1 cellular context compared by ENCODE assay signal in the genomic region with DNA sequence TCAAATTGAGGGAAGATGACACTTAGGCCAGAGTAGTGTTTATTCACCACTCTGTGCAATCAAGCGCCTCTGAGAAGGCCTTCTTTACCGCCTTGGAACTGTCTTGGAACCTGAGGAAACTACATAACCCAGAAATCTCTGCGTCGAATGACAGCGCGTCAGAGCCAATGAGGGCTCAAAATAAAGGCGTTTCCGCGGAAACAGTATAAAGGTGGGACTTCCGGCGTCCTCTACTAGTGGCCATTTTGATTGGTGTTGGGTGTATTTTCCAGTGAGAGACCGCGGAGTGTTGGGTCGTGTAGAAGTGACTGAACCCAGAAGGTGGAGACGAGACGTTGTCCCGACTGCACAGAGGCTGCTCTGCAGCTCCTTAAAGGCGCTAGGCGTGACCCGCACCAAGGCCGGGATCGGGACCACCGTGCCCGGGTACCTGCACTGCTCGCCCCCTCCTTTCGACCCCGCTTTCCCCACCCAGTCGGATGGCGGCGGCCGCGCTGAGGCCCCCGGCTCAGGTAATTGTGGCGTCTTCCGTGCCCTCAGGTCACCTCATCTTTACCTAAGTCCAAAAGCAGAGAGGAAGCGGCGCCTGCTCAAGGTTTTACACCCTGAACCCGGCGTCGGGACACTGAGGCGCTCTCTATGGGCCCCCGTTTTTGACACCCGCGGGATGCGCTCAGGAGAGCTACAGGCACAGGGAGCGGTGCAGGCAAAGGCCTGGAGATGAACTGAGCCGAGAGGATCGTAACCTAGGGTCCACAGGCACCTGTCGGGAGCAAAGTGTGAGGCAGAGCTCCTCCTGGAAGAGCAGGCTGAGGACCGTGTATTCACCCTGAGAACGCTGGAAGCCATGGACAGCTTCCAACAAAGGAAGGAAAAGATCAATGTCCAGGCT.
TF ChIP-seq lines count a peak whose summit lies in the region.

A gene (plus strand): TSS at position 236 of the 892 bp plus-strand sequence. CDS start 244 bp downstream, at position 480.

TF ChIP-seq in HepG2, 621 proteins besides CTCF, POLR2A, EP300 and RAD21 (continued from another document and continues in another):
- TF ChIP-seq MYC (CRISPR knock-in tag; IDR thresholded peaks at IDR 0.05; ENCODE audit: borderline replicate concordance) (peak; percentile 59; the same call in 1 of the 2 replicates), ARHGAP35 (CRISPR knock-in tag; IDR thresholded peaks at IDR 0.05; ENCODE audit: borderline replicate concordance) (peak; percentile 18; the same call in 1 of the 2 replicates), ZNF75D (CRISPR knock-in tag; IDR thresholded peaks at IDR 0.05; ENCODE audit: borderline replicate concordance) (no peak), ZFX (CRISPR knock-in tag; IDR thresholded peaks at IDR 0.05; ENCODE audit: low read depth) (peak; percentile 66), RARA (CRISPR knock-in tag; IDR thresholded peaks at IDR 0.05) (0 out of 2 replicates have a peak, but pooled peaks have one; percentile 6), NRL (CRISPR knock-in tag; IDR thresholded peaks at IDR 0.05; ENCODE audit: borderline replicate concordance) (peak; percentile 78; the same call in 1 of the 2 replicates), HDAC1 (CRISPR knock-in tag; IDR thresholded peaks at IDR 0.05) (peak; percentile 48), ZFP90 (CRISPR knock-in tag; IDR thresholded peaks at IDR 0.05; ENCODE audit: borderline replicate concordance) (peak; percentile 73; the same call in 1 of the 2 replicates), CBFB (CRISPR knock-in tag; IDR thresholded peaks at IDR 0.05) (no peak), ZNF530 (CRISPR knock-in tag; IDR thresholded peaks at IDR 0.05; ENCODE audit: low read depth) (no peak), HDAC2 (CRISPR knock-in tag; IDR thresholded peaks at IDR 0.05) (peak; percentile 35; the same call in 1 of the 2 replicates), KAT8 (CRISPR knock-in tag; IDR thresholded peaks at IDR 0.05) (peak; percentile 81), WIZ (CRISPR knock-in tag; IDR thresholded peaks at IDR 0.05) (0 out of 2 replicates have a peak, but pooled peaks have one; percentile 19), ZNF383 (CRISPR knock-in tag; IDR thresholded peaks at IDR 0.05; ENCODE audit: borderline replicate concordance) (no peak), ZNF547 (CRISPR knock-in tag; IDR thresholded peaks at IDR 0.05) (peak; percentile 80), ZNF44 (CRISPR knock-in tag; IDR thresholded peaks at IDR 0.05) (0 out of 2 replicates have a peak, but pooled peaks have one; percentile 70)
- TF ChIP-seq, protein P1, sequence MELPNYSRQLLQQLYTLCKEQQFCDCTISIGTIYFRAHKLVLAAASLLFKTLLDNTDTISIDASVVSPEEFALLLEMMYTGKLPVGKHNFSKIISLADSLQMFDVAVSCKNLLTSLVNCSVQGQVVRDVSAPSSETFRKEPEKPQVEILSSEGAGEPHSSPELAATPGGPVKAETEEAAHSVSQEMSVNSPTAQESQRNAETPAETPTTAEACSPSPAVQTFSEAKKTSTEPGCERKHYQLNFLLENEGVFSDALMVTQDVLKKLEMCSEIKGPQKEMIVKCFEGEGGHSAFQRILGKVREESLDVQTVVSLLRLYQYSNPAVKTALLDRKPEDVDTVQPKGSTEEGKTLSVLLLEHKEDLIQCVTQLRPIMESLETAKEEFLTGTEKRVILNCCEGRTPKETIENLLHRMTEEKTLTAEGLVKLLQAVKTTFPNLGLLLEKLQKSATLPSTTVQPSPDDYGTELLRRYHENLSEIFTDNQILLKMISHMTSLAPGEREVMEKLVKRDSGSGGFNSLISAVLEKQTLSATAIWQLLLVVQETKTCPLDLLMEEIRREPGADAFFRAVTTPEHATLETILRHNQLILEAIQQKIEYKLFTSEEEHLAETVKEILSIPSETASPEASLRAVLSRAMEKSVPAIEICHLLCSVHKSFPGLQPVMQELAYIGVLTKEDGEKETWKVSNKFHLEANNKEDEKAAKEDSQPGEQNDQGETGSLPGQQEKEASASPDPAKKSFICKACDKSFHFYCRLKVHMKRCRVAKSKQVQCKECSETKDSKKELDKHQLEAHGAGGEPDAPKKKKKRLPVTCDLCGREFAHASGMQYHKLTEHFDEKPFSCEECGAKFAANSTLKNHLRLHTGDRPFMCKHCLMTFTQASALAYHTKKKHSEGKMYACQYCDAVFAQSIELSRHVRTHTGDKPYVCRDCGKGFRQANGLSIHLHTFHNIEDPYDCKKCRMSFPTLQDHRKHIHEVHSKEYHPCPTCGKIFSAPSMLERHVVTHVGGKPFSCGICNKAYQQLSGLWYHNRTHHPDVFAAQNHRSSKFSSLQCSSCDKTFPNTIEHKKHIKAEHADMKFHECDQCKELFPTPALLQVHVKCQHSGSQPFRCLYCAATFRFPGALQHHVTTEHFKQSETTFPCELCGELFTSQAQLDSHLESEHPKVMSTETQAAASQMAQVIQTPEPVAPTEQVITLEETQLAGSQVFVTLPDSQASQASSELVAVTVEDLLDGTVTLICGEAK (IDR thresholded peaks at IDR 0.05): peak; percentile 72
- TF ChIP-seq, protein P1 (CRISPR knock-in tag; IDR thresholded peaks at IDR 0.05): peak; percentile 44; the same call in 1 of the 2 replicates
- TF ChIP-seq, protein P2, sequence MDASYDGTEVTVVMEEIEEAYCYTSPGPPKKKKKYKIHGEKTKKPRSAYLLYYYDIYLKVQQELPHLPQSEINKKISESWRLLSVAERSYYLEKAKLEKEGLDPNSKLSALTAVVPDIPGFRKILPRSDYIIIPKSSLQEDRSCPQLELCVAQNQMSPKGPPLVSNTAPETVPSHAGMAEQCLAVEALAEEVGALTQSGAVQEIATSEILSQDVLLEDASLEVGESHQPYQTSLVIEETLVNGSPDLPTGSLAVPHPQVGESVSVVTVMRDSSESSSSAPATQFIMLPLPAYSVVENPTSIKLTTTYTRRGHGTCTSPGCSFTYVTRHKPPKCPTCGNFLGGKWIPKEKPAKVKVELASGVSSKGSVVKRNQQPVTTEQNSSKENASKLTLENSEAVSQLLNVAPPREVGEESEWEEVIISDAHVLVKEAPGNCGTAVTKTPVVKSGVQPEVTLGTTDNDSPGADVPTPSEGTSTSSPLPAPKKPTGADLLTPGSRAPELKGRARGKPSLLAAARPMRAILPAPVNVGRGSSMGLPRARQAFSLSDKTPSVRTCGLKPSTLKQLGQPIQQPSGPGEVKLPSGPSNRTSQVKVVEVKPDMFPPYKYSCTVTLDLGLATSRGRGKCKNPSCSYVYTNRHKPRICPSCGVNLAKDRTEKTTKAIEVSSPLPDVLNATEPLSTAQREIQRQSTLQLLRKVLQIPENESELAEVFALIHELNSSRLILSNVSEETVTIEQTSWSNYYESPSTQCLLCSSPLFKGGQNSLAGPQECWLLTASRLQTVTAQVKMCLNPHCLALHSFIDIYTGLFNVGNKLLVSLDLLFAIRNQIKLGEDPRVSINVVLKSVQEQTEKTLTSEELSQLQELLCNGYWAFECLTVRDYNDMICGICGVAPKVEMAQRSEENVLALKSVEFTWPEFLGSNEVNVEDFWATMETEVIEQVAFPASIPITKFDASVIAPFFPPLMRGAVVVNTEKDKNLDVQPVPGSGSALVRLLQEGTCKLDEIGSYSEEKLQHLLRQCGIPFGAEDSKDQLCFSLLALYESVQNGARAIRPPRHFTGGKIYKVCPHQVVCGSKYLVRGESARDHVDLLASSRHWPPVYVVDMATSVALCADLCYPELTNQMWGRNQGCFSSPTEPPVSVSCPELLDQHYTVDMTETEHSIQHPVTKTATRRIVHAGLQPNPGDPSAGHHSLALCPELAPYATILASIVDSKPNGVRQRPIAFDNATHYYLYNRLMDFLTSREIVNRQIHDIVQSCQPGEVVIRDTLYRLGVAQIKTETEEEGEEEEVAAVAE (CRISPR knock-in tag; IDR thresholded peaks at IDR 0.05; ENCODE audit: borderline replicate concordance): peak; percentile 76; the same call in 1 of the 2 replicates
- TF ChIP-seq, protein P3, sequence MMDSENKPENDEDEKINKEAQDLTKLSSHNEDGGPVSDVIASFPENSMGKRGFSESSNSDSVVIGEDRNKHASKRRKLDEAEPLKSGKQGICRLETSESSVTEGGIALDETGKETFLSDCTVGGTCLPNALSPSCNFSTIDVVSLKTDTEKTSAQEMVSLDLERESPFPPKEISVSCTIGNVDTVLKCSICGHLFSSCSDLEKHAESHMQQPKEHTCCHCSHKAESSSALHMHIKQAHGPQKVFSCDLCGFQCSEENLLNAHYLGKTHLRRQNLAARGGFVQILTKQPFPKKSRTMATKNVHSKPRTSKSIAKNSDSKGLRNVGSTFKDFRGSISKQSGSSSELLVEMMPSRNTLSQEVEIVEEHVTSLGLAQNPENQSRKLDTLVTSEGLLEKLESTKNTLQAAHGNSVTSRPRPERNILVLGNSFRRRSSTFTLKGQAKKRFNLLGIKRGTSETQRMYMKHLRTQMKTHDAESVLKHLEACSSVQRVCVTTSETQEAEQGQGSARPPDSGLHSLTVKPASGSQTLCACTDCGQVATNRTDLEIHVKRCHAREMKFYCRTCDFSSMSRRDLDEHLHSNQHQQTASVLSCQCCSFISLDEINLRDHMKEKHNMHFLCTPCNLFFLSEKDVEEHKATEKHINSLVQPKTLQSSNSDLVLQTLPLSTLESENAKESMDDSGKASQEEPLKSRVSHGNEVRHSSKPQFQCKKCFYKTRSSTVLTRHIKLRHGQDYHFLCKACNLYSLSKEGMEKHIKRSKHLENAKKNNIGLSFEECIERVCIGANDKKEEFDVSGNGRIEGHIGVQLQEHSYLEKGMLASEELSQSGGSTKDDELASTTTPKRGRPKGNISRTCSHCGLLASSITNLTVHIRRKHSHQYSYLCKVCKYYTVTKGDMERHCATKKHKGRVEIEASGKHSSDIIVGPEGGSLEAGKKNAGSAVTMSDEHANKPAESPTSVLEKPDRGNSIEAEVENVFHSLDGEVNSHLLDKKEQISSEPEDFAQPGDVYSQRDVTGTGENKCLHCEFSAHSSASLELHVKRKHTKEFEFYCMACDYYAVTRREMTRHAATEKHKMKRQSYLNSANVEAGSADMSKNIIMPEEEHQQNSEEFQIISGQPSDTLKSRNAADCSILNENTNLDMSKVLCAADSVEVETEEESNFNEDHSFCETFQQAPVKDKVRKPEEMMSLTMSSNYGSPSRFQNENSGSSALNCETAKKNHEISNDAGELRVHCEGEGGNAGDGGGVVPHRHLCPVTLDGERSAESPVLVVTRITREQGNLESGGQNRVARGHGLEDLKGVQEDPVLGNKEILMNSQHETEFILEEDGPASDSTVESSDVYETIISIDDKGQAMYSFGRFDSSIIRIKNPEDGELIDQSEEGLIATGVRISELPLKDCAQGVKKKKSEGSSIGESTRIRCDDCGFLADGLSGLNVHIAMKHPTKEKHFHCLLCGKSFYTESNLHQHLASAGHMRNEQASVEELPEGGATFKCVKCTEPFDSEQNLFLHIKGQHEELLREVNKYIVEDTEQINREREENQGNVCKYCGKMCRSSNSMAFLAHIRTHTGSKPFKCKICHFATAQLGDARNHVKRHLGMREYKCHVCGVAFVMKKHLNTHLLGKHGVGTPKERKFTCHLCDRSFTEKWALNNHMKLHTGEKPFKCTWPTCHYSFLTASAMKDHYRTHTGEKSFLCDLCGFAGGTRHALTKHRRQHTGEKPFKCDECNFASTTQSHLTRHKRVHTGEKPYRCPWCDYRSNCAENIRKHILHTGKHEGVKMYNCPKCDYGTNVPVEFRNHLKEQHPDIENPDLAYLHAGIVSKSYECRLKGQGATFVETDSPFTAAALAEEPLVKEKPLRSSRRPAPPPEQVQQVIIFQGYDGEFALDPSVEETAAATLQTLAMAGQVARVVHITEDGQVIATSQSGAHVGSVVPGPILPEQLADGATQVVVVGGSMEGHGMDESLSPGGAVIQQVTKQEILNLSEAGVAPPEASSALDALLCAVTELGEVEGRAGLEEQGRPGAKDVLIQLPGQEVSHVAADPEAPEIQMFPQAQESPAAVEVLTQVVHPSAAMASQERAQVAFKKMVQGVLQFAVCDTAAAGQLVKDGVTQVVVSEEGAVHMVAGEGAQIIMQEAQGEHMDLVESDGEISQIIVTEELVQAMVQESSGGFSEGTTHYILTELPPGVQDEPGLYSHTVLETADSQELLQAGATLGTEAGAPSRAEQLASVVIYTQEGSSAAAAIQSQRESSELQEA (CRISPR knock-in tag; IDR thresholded peaks at IDR 0.05; ENCODE audit: not compliant biosample characterization): peak; percentile 68
- TF ChIP-seq, protein P4, sequence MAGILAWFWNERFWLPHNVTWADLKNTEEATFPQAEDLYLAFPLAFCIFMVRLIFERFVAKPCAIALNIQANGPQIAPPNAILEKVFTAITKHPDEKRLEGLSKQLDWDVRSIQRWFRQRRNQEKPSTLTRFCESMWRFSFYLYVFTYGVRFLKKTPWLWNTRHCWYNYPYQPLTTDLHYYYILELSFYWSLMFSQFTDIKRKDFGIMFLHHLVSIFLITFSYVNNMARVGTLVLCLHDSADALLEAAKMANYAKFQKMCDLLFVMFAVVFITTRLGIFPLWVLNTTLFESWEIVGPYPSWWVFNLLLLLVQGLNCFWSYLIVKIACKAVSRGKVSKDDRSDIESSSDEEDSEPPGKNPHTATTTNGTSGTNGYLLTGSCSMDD (CRISPR knock-in tag; IDR thresholded peaks at IDR 0.05): no peak
